In genomic region chr16:12753203-12754023, GRCh38 we compare ENCODE assay signal across 19 cellular contexts. TPM values are rescaled to one million over a fixed set of nuclear protein-coding genes. Genes with fewer than 3 reads are reported as not detected.
DNase-seq lines count a peak whose midpoint lies in the region; ATAC-seq and TF ChIP-seq lines count a peak whose summit lies in the region.
"Had no signal": no experiment of that assay in that cellular context is flagged by ENCODE, and none has a peak within 500 bp of the region (broad histone marks: within the 10 kb centered on the region; RNA-seq: fewer than 3 reads in every experiment).

No MANE protein-coding gene starts in this region.

- H3K27ac Mint-ChIP-seq in T-helper 17 cell (peak overlapping the region; percentile 34), endodermal cell (peak overlapping the region; percentile 19)
- H3K27ac Mint-ChIP-seq: IgD-negative memory B cell had no signal

- H3K9me3 ChIP-seq in T-helper 17 cell (ENCODE audit: control insufficient read depth, low read length, poor library complexity, severe bottlenecking) (no peaks in the 10 kb centered on the region), endodermal cell (ENCODE audit: control insufficient read depth, low read length) (no peaks in the 10 kb centered on the region), osteoblast (ENCODE audit: low read depth, low read length) (no peaks in the 10 kb centered on the region), aorta (ENCODE audit: control insufficient read depth, low read length) (no peaks in the 10 kb centered on the region)
- H3K9me3 ChIP-seq: BLaER1 had no signal

- WGBS in endodermal cell (ENCODE audit: insufficient coverage in 1 of 2, insufficient read length in 1 of 2), 2 experiments = 90 to 96% methylated on average over 14 to 15 of the region's 15 CpGs
- WGBS in aorta, 2 donors = 89 to 90% methylated on average over 15 of the region's 15 CpGs

- H4K20me1 ChIP-seq in osteoblast (ENCODE audit: insufficient read depth, low read length) = peaks cover 2% of the 10 kb centered on the region
- H4K20me1 ChIP-seq: BLaER1 had no signal

- H3K36me3 Mint-ChIP-seq in T-helper 17 cell (ENCODE audit: low read depth) (no peaks in the 10 kb centered on the region), endodermal cell (ENCODE audit: low read depth) (peaks cover 2% of the 10 kb centered on the region)

- H3K4me3 Mint-ChIP-seq in T-helper 17 cell = peak overlapping the region; percentile 15
- no peak overlapping the region for H3K4me3 Mint-ChIP-seq in endodermal cell
- H3K4me3 Mint-ChIP-seq: IgD-negative memory B cell had no signal

- intact Hi-C loops in aorta (cut with DNase I) = no loop called here

- H3K9me3 Mint-ChIP-seq in endodermal cell = no peaks in the 10 kb centered on the region
- H3K9me3 Mint-ChIP-seq: IgD-negative memory B cell had no signal

- DNase-seq in NCI-H1092 treated with DMSO at 0.1 percent for 48 hours (lab: John Stamatoyannopoulos, UW) (peak; percentile 4), NCI-H1092 (lab: John Stamatoyannopoulos, UW) (no peak), T-helper 17 cell (no peak), endodermal cell (no peak), osteoblast (ENCODE audit: insufficient read length, low spot score, missing footprints) (no peak), aorta (no peak), epidermal melanocyte (ENCODE audit: insufficient read length, low spot score) (no peak)
- no peak for DNase-seq in activated effector memory CD4-positive, alpha-beta T cell treated with anti-CD3 and anti-CD28 coated beads, Interleukin-2, amount 50 U/mL, for 16 hours
- DNase-seq: 8988T, EL, H7, NCI-H1105, NCI-H187, NCI-H510A, OCI-M1, RPMI8226 had no signal

- no peak overlapping the region for H3K4me3 ChIP-seq in endodermal cell (ENCODE audit: low read length)
- no peak overlapping the region for H3K4me3 ChIP-seq in osteoblast (ENCODE audit: insufficient read depth, low read length)
- H3K4me3 ChIP-seq in aorta (ENCODE audit: low read length in 2 of 2) = no peak overlapping the region
- H3K4me3 ChIP-seq: BLaER1 had no signal

- H3K79me2 ChIP-seq in osteoblast (ENCODE audit: insufficient read depth, low read length) = no peaks in the 10 kb centered on the region

- TF ChIP-seq CTCF in endodermal cell (conservative IDR thresholded peaks at IDR 0.05) (no peak), osteoblast (IDR thresholded peaks at IDR 0.05; ENCODE audit: extremely low read depth, low read depth, low read length) (no peak)

- peak overlapping the region; percentile 56 for H2AFZ ChIP-seq in osteoblast (ENCODE audit: low read length)

- ATAC-seq in T-helper 17 cell (no peak), aorta (ENCODE audit: low FRiP score) (no peak)

- no peak overlapping the region for H3K9ac ChIP-seq in endodermal cell (ENCODE audit: extremely low read depth, low read length, poor library complexity, severe bottlenecking)
- H3K9ac ChIP-seq: BLaER1 had no signal

- H3K4me2 ChIP-seq in osteoblast (ENCODE audit: insufficient read depth, low read length) = peak overlapping the region; percentile 24
- H3K4me2 ChIP-seq: BLaER1 had no signal

- H3K4me1 ChIP-seq in endodermal cell (ENCODE audit: control insufficient read depth, insufficient read depth, low read length) (peaks cover 10% of the 10 kb centered on the region), osteoblast (ENCODE audit: insufficient read depth, low read length) (peaks cover 13% of the 10 kb centered on the region), aorta (ENCODE audit: control insufficient read depth in 1 of 2, insufficient read depth in 2 of 2, low read length in 2 of 2) (no peaks in the 10 kb centered on the region)

- H3K4me1 Mint-ChIP-seq in T-helper 17 cell = peaks cover 30% of the 10 kb centered on the region
- H3K4me1 Mint-ChIP-seq in endodermal cell = peaks cover 27% of the 10 kb centered on the region

- H3K27ac ChIP-seq in endodermal cell (ENCODE audit: low read depth, low read length) = no peak overlapping the region
- H3K27ac ChIP-seq in osteoblast (ENCODE audit: low read depth, low read length) = no peak overlapping the region
- no peak overlapping the region for H3K27ac ChIP-seq in aorta (ENCODE audit: low read depth in 1 of 2, low read length in 2 of 2)
- H3K27ac ChIP-seq: BLaER1 had no signal

- H3K27me3 Mint-ChIP-seq in T-helper 17 cell (no peaks in the 10 kb centered on the region), endodermal cell (ENCODE audit: insufficient read depth) (no peaks in the 10 kb centered on the region)
- H3K27me3 Mint-ChIP-seq: IgD-negative memory B cell had no signal

- H3K27me3 ChIP-seq in endodermal cell (ENCODE audit: control insufficient read depth, insufficient read depth, low read length, poor library complexity, severe bottlenecking) (no peaks in the 10 kb centered on the region), osteoblast (ENCODE audit: insufficient read depth, low read length) (no peaks in the 10 kb centered on the region), aorta (ENCODE audit: control insufficient read depth in 1 of 2, insufficient read depth in 2 of 2, low read length in 1 of 2) (no peaks in the 10 kb centered on the region)
- H3K27me3 ChIP-seq: BLaER1 had no signal

- no peaks in the 10 kb centered on the region for H3K36me3 ChIP-seq in endodermal cell (ENCODE audit: control insufficient read depth, insufficient read depth, low read length)
- no peaks in the 10 kb centered on the region for H3K36me3 ChIP-seq in osteoblast (ENCODE audit: insufficient read depth, low read length)
- H3K36me3 ChIP-seq in aorta (ENCODE audit: control insufficient read depth in 1 of 2, insufficient read depth in 2 of 2, low read length in 1 of 2) = no peaks in the 10 kb centered on the region
- H3K36me3 ChIP-seq: BLaER1 had no signal

RNA-seq across cellular contexts. Expression of gene CPPED1, which starts 50.3 kb away (rescaled TPM):
- total RNA-seq in T-helper 17 cell (10 to 100 TPM in 1 of 2 donors, 1 to 10 TPM in 1; 8.7 to 10.1 TPM), endodermal cell (10 to 100 TPM in 1 of 2 donors, 1 to 10 TPM in 1; 8.4 to 14.7 TPM), osteoblast (21.4 and 31.2 TPM in 2 replicates), aorta (10 to 100 TPM; 19.4 to 20.2 TPM)
- 8.5 TPM for polyA plus RNA-seq in endodermal cell (2013, experiment 1 of 2)
- polyA plus RNA-seq in endodermal cell (2013, experiment 2 of 2) = 8.0 TPM
- 10 to 100 TPM; 16.9 to 25.3 TPM for polyA plus RNA-seq in aorta
- total RNA-seq: HT-29 had no signal
